21 cellular contexts compared by ENCODE assay signal in genomic region chrX:121122332-121122731, GRCh38.
"Had no signal": no experiment of that assay in that cellular context is flagged by ENCODE, and none has a peak within 500 bp of the region (broad histone marks: within the 10 kb centered on the region; RNA-seq: fewer than 3 reads in every experiment).

No MANE protein-coding gene starts in this region.

- H3K27me3 ChIP-seq: esophagus muscularis mucosa, heart right ventricle, neutrophil, right lobe of liver, tibial artery, upper lobe of left lung, uterus had no signal

- DNase-seq: effector memory CD8-positive, alpha-beta T cell; foreskin melanocyte; heart right ventricle; hypothalamus; islet precursor cell; mucosa of descending colon; naive thymus-derived CD8-positive, alpha-beta T cell; psoas muscle; retina; right lobe of liver; stimulated activated CD4-positive, alpha-beta T cell treated with anti-CD3 and anti-CD28 coated beads, Interleukin-15, amount 100 ng/mL, for 24 hours; stimulated activated CD4-positive, alpha-beta T cell treated with anti-CD3 and anti-CD28 coated beads, Interleukin-1b, Interleukin-23, amount 100 ng/mL, for 48 hours; stimulated activated CD4-positive, alpha-beta T cell treated with anti-CD3 and anti-CD28 coated beads, Interleukin-4, amount 100 ng/mL, for 24 hours; tibial artery; upper lobe of left lung; uterus had no signal

- H3K4me1 ChIP-seq: esophagus muscularis mucosa, psoas muscle, right lobe of liver, tibial artery, upper lobe of left lung, uterus had no signal

- H3K36me3 ChIP-seq: esophagus muscularis mucosa, heart right ventricle, neutrophil, right lobe of liver, tibial artery, upper lobe of left lung, uterus had no signal

- H3K4me3 ChIP-seq: esophagus muscularis mucosa, heart right ventricle, mucosa of descending colon, psoas muscle, right lobe of liver, tibial artery, upper lobe of left lung, uterus had no signal

- H3K9me3 ChIP-seq: esophagus muscularis mucosa, heart right ventricle, mucosa of descending colon, neutrophil, psoas muscle, right lobe of liver, tibial artery, upper lobe of left lung, uterus had no signal

- H3K27ac ChIP-seq: epithelial cell of prostate, esophagus muscularis mucosa, heart right ventricle, neutrophil, psoas muscle, right lobe of liver, tibial artery, upper lobe of left lung, uterus had no signal

- ATAC-seq: effector memory CD8-positive, alpha-beta T cell; heart right ventricle; left lobe of liver; mucosa of descending colon; naive thymus-derived CD8-positive, alpha-beta T cell; psoas muscle; right lobe of liver; stimulated activated memory B cell treated with anti-CD40 and anti-IgM and Interleukin-4, amounts not matched to agents 10 μg/mL and 1 μg/mL and 100 μg/mL, for 72 hours had no signal
